ENCODE assay signal across 2 cellular contexts in the genomic region with DNA sequence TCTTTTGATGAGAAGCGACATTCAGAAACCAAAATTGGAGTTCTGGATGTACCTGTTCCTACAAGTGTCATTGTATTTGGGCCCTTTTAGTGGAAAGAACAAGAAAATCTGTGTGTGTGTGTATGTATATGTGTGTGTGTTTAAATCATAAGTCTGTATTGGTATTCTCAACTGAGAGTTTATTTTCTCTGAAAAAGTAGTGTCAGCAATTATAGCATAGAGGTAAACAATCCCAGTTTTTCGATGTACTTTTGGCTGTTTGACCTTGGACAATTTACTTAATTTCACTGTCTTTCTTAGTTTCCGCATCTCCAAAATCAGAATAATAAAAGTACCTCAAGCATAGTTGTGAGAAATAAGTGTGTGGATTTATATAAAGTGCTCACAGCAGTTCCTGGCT.
TF ChIP-seq lines count a peak whose summit lies in the region.

No MANE protein-coding gene starts in this region.

TF ChIP-seq in HepG2, 621 proteins besides CTCF, POLR2A, EP300 and RAD21:
- TF ChIP-seq MAFF (IDR thresholded peaks at IDR 0.05; ENCODE audit: low read depth, low read length) (peak; percentile 66; the same call in 1 of the 2 replicates), MAFK (conservative IDR thresholded peaks at IDR 0.05 in 1 of 2, IDR thresholded peaks at IDR 0.05 in 1 of 2; ENCODE audit: low read length in 2 of 2) (peak; percentile 76 to 82), MTF1 (CRISPR knock-in tag; IDR thresholded peaks at IDR 0.05) (no peak), KAT7 (CRISPR knock-in tag; IDR thresholded peaks at IDR 0.05; ENCODE audit: borderline replicate concordance) (no peak), ZNF24 (IDR thresholded peaks at IDR 0.05) (no peak), POLR2G (IDR thresholded peaks at IDR 0.05; ENCODE audit: low read depth, low read length) (no peak), IRF2 (CRISPR knock-in tag; IDR thresholded peaks at IDR 0.05) (no peak)
- TF ChIP-seq, protein P1, sequence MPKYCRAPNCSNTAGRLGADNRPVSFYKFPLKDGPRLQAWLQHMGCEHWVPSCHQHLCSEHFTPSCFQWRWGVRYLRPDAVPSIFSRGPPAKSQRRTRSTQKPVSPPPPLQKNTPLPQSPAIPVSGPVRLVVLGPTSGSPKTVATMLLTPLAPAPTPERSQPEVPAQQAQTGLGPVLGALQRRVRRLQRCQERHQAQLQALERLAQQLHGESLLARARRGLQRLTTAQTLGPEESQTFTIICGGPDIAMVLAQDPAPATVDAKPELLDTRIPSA (CRISPR knock-in tag; IDR thresholded peaks at IDR 0.05; ENCODE audit: borderline replicate concordance), result no peak
TF ChIP-seq in HepG2: peak in this region for 2.

TF ChIP-seq in H1, 55 proteins besides CTCF, POLR2A, EP300 and RAD21:
- TF ChIP-seq RBBP5 (IDR thresholded peaks at IDR 0.05; ENCODE audit: borderline replicate concordance, low read depth, low read length) (no peak), KDM5A (IDR thresholded peaks at IDR 0.05; ENCODE audit: low read length) (no peak), NANOG (IDR thresholded peaks at IDR 0.05; ENCODE audit: insufficient read depth, low read depth, low read length, poor library complexity, severe bottlenecking) (no peak), CBX8 (IDR thresholded peaks at IDR 0.05; ENCODE audit: borderline replicate concordance, low read depth, low read length) (no peak), EZH2 (IDR thresholded peaks at IDR 0.05; ENCODE audit: low read depth, low read length, severe bottlenecking) (no peak), SIN3A (conservative IDR thresholded peaks at IDR 0.05 in 1 of 2, IDR thresholded peaks at IDR 0.05 in 1 of 2; ENCODE audit: low read depth in 1 of 2, low read length in 2 of 2) (no peak), TEAD4 (IDR thresholded peaks at IDR 0.05; ENCODE audit: low read depth, low read length) (no peak), SIX5 (IDR thresholded peaks at IDR 0.05; ENCODE audit: low read depth, low read length) (no peak), CHD2 (IDR thresholded peaks at IDR 0.05; ENCODE audit: low read length) (no peak), TAF1 (IDR thresholded peaks at IDR 0.05; ENCODE audit: low read depth, low read length) (no peak), SP4 (IDR thresholded peaks at IDR 0.05; ENCODE audit: low read length) (no peak), SP2 (IDR thresholded peaks at IDR 0.05; ENCODE audit: low read length) (no peak), CREB1 (IDR thresholded peaks at IDR 0.05) (no peak), ASH2L (IDR thresholded peaks at IDR 0.05; ENCODE audit: low read length) (no peak), FOSL1 (IDR thresholded peaks at IDR 0.05; ENCODE audit: insufficient read depth, low read depth, low read length) (no peak), KDM1A (IDR thresholded peaks at IDR 0.05; ENCODE audit: borderline replicate concordance, low read length) (no peak), JUN (IDR thresholded peaks at IDR 0.05; ENCODE audit: low read depth, low read length) (no peak), TCF12 (IDR thresholded peaks at IDR 0.05; ENCODE audit: low read depth, low read length) (no peak)
- TF ChIP-seq, protein P2, sequence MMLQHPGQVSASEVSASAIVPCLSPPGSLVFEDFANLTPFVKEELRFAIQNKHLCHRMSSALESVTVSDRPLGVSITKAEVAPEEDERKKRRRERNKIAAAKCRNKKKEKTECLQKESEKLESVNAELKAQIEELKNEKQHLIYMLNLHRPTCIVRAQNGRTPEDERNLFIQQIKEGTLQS (IDR thresholded peaks at IDR 0.05; ENCODE audit: insufficient read depth, low read depth, low read length), result no peak
